In genomic region chr17:73720187-73720834, GRCh38 we compare ENCODE assay signal across 13 cellular contexts.
DNase-seq lines count a peak whose midpoint lies in the region; ATAC-seq, FAIRE-seq and TF ChIP-seq lines count a peak whose summit lies in the region.
"Had no signal": no experiment of that assay in that cellular context is flagged by ENCODE, and none has a peak within 500 bp of the region (broad histone marks: within the 10 kb centered on the region; RNA-seq: fewer than 3 reads in every experiment).

No MANE protein-coding gene starts in this region.

- peak; percentile 44 for FAIRE-seq in urothelium cell line (lab: Jason Lieb, UNC)

- TF ChIP-seq CTCF in Panc1 (IDR thresholded peaks at IDR 0.05), result no peak
- TF ChIP-seq CTCF in endodermal cell (conservative IDR thresholded peaks at IDR 0.05), result peak; percentile 37

- ATAC-seq in left ventricle myocardium superior (peak; percentile 18), Panc1 (peak; percentile 35; the same call in 1 of the 2 replicates)

- peaks cover 4% of the 10 kb centered on the region for H3K4me1 Mint-ChIP-seq in endodermal cell

- H3K9ac ChIP-seq in endodermal cell (ENCODE audit: extremely low read depth, low read length, poor library complexity, severe bottlenecking), result no peak overlapping the region

- no peaks in the 10 kb centered on the region for H3K9me3 Mint-ChIP-seq in endodermal cell

- CTCF ChIA-PET in Panc1 (lab: Charles Lee), result no interaction called here

- peaks cover 10% of the 10 kb centered on the region; the same call in 1 of the 2 replicates for H3K27me3 ChIP-seq in Panc1 (ENCODE audit: control insufficient read depth, insufficient read depth, low read length)
- H3K27me3 ChIP-seq in endodermal cell (ENCODE audit: control insufficient read depth, insufficient read depth, low read length, poor library complexity, severe bottlenecking), result no peaks in the 10 kb centered on the region

- WGBS in endodermal cell (ENCODE audit: insufficient coverage in 1 of 2, insufficient read length in 1 of 2), 2 experiments, result 86 to 89% methylated on average over 8 to 10 of the region's 10 CpGs

- H3K4me3 Mint-ChIP-seq in endodermal cell, result no peak overlapping the region

- no peaks in the 10 kb centered on the region for H3K36me3 Mint-ChIP-seq in endodermal cell (ENCODE audit: low read depth)

- no peaks in the 10 kb centered on the region for H3K36me3 ChIP-seq in Panc1 (ENCODE audit: control insufficient read depth, insufficient read depth, low read length)
- no peaks in the 10 kb centered on the region for H3K36me3 ChIP-seq in endodermal cell (ENCODE audit: control insufficient read depth, insufficient read depth, low read length)

- peaks cover 8% of the 10 kb centered on the region for H3K27me3 Mint-ChIP-seq in endodermal cell (ENCODE audit: insufficient read depth)

- no peak overlapping the region for H3K27ac Mint-ChIP-seq in endodermal cell
- H3K27ac Mint-ChIP-seq: progenitor cell of endocrine pancreas had no signal

- intact Hi-C loops in left ventricle myocardium superior (cut with micrococcal nuclease), result no loop called here
- intact Hi-C loops in cardiac septum (cut with DNase I), result no loop called here
- intact Hi-C loops in Panc1 (cut with micrococcal nuclease; ENCODE audit: unreplicated experiment), result no loop called here

- H3K4me1 ChIP-seq in Panc1 (ENCODE audit: control insufficient read depth, insufficient read depth, low read length) (no peaks in the 10 kb centered on the region), endodermal cell (ENCODE audit: control insufficient read depth, insufficient read depth, low read length) (peaks cover 3% of the 10 kb centered on the region)

- H3K9me3 ChIP-seq in Panc1 (ENCODE audit: control insufficient read depth, insufficient read depth, low read depth, low read length) (no peaks in the 10 kb centered on the region), endodermal cell (ENCODE audit: control insufficient read depth, low read length) (no peaks in the 10 kb centered on the region)

- H3K27ac ChIP-seq in Panc1 (ENCODE audit: low read length), result no peak overlapping the region
- H3K27ac ChIP-seq in endodermal cell (ENCODE audit: low read depth, low read length), result peak overlapping the region; percentile 89
- H3K27ac ChIP-seq: epithelial cell of prostate had no signal

- BruUV-seq in Panc1 (replicated peaks; lab: Mats Ljungman, UMichigan), result no TSS peak

- DNase-seq in left ventricle myocardium superior (no peak), cardiac septum (ENCODE audit: low spot score) (no peak), Panc1 (ENCODE audit: low read depth, low spot score) (no peak), endodermal cell (peak; percentile 84), urothelium cell line (ENCODE audit: low spot score) (no peak), DMS114 treated with DMSO at 0.1 percent for 48 hours (lab: John Stamatoyannopoulos, UW; ENCODE audit: unreplicated experiment) (no peak), dermis blood vessel endothelial cell (no peak), foreskin melanocyte (no peak)
- DNase-seq: mammary epithelial cell; MV-4-11; stimulated activated CD4-positive, alpha-beta T cell treated with anti-CD3 and anti-CD28 coated beads, Interleukin-1b, Interleukin-23, amount 100 ng/mL, for 48 hours had no signal

- in situ Hi-C loops in Panc1 (cut with HindIII; ENCODE audit: low pct_unique_long_range_greater_than_20kb, low sequenced_read_pairs), result no loop called here

- H3K4me3 ChIP-seq in Panc1 (ENCODE audit: low read depth in 2 of 2, low read length in 2 of 2) (no peak overlapping the region), endodermal cell (ENCODE audit: low read length) (no peak overlapping the region)

- POLR2A ChIA-PET in Panc1 (lab: Charles Lee), result no interaction called here
